11 cellular contexts compared by ENCODE assay signal in the genomic region with DNA sequence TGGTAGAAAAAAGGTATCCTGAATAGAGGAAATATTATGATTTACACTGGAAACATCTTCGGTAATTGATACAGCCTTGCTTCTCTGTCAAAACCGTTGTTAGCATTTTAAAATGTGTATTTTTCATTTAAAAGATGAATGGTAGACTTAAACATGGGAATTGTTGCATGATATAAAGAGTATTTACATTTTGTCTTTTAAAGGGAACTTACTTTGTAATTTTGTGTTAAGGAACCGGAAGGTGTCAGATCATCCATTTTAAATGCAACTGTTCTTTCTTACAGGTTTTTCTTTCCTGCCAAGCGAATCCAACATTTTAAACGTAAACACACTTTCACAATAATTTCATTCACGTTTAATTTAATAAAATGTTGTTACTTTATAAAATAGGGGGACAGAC. TPM values are rescaled to one million over a fixed set of nuclear protein-coding genes. Genes with fewer than 3 reads are reported as not detected.
DNase-seq lines count a peak whose midpoint lies in the region; ATAC-seq and TF ChIP-seq lines count a peak whose summit lies in the region.
"Had no signal": no experiment of that assay in that cellular context is flagged by ENCODE, and none has a peak within 500 bp of the region (broad histone marks: within the 10 kb centered on the region; RNA-seq: fewer than 3 reads in every experiment).

No MANE protein-coding gene starts in this region.

- CTCF ChIA-PET in Caco-2 (lab: Charles Lee) (no interaction called here), OCI-LY7 (lab: Charles Lee; ENCODE audit: unreplicated experiment) (no interaction called here)

- WGBS in GM23248 (ENCODE audit: low coverage in 1 of 2, low lambda C conversion rate in 2 of 2, missing lambda C conversion rate in 2 of 2), 2 experiments: 85 to 86% methylated on average over 6 of the region's 6 CpGs
- 76% methylated on average over 6 of the region's 6 CpGs for WGBS in suprapubic skin

- no peak for ATAC-seq in effector memory CD8-positive, alpha-beta T cell (replicated peaks)
- ATAC-seq: psoas muscle had no signal

- no peaks in the 10 kb centered on the region for H4K20me1 ChIP-seq in GM23248 (ENCODE audit: insufficient read depth)
- peaks cover 2% of the 10 kb centered on the region for H4K20me1 ChIP-seq in OCI-LY7 (ENCODE audit: insufficient read depth, low read length)

- H2AFZ ChIP-seq in GM23248 (no peak overlapping the region), OCI-LY7 (ENCODE audit: low read length) (no peak overlapping the region)

- peak overlapping the region; percentile 63 for H3K4me2 ChIP-seq in GM23248 (ENCODE audit: unreplicated experiment)
- peak overlapping the region; percentile 100 for H3K4me2 ChIP-seq in OCI-LY7 (ENCODE audit: low read length)

- no peak overlapping the region for H3K27ac ChIP-seq in GM23248
- H3K27ac ChIP-seq in OCI-LY7 (ENCODE audit: low read depth, low read length, poor library complexity, severe bottlenecking): peak overlapping the region; percentile 90
- H3K27ac ChIP-seq in suprapubic skin: no peak overlapping the region
- H3K27ac ChIP-seq: dorsolateral prefrontal cortex, psoas muscle had no signal

- POLR2A ChIA-PET in Caco-2 (lab: Charles Lee) (interaction anchor here (1.4 kb wide), 1 partner anchor 114 kb away, joined by 3 read pairs; no protein-coding TSS in a partner anchor), OCI-LY7 (lab: Charles Lee) (interaction anchor here (0.8 to 3.6 kb wide), 15 partner anchors 8 to 173 kb away, joined by 3 to 27 read pairs (median 4); a partner anchor contains a TSS)

- H3K27ac Mint-ChIP-seq in Caco-2 (ENCODE audit: unreplicated experiment) (peak overlapping the region; percentile 93), CD14-positive monocyte (no peak overlapping the region)
- H3K27ac Mint-ChIP-seq in effector memory CD8-positive, alpha-beta T cell: no peak overlapping the region

- peaks cover 9% of the 10 kb centered on the region for H3K4me1 Mint-ChIP-seq in Caco-2 (ENCODE audit: low read depth, unreplicated experiment)
- H3K4me1 Mint-ChIP-seq in effector memory CD8-positive, alpha-beta T cell (ENCODE audit: low read depth in 2 of 2): peaks cover 21 to 29% of the 10 kb centered on the region in 2 donors
- peaks cover 52% of the 10 kb centered on the region for H3K4me1 Mint-ChIP-seq in CD14-positive monocyte

- H3K9me3 Mint-ChIP-seq in Caco-2 (ENCODE audit: unreplicated experiment) (no peaks in the 10 kb centered on the region), CD14-positive monocyte (peaks cover 0 to 40% (median 30%) of the 10 kb centered on the region in 7 donors)
- H3K9me3 Mint-ChIP-seq in effector memory CD8-positive, alpha-beta T cell: no peaks in the 10 kb centered on the region

- DNase-seq in Caco-2 (no peak), GM23248 (no peak), OCI-LY7 (ENCODE audit: low spot score) (peak; percentile 54), fibroblast of villous mesenchyme (ENCODE audit: low read depth) (no peak), foreskin fibroblast (no peak), suprapubic skin (ENCODE audit: low spot score in 2 of 2) (no peak), CD14-positive monocyte (ENCODE audit: low spot score) (no peak)
- DNase-seq in effector memory CD8-positive, alpha-beta T cell: no peak
- DNase-seq: dorsolateral prefrontal cortex, NCI-H187 treated with DMSO at 0.1 percent for 48 hours, psoas muscle had no signal

- H3K4me3 Mint-ChIP-seq in Caco-2 (ENCODE audit: unreplicated experiment): peak overlapping the region; percentile 81
- H3K4me3 Mint-ChIP-seq in effector memory CD8-positive, alpha-beta T cell: no peak overlapping the region
- H3K4me3 Mint-ChIP-seq in CD14-positive monocyte: peak overlapping the region in 1 of 2 donors; percentile 77

- no peak for TF ChIP-seq CTCF in Caco-2 (IDR thresholded peaks at IDR 0.05; ENCODE audit: insufficient read depth in 1 of 2, low read depth in 1 of 2, low read length in 1 of 2, severe bottlenecking in 1 of 2, unreplicated experiment in 1 of 2)
- TF ChIP-seq CTCF in OCI-LY7 (conservative IDR thresholded peaks at IDR 0.05; ENCODE audit: low read length): no peak
- no peak for TF ChIP-seq CTCF in fibroblast of villous mesenchyme (IDR thresholded peaks at IDR 0.05; ENCODE audit: insufficient read depth, low read depth, low read length)
- TF ChIP-seq CTCF in foreskin fibroblast (IDR thresholded peaks at IDR 0.05; ENCODE audit: low read depth, low read length): no peak
- TF ChIP-seq CTCF in suprapubic skin (IDR thresholded peaks at IDR 0.05): no peak
- no peak for TF ChIP-seq CTCF in CD14-positive monocyte (IDR thresholded peaks at IDR 0.05)

- peaks cover 21% of the 10 kb centered on the region for H3K4me1 ChIP-seq in Caco-2
- peaks cover 8% of the 10 kb centered on the region for H3K4me1 ChIP-seq in GM23248 (ENCODE audit: insufficient read depth)
- H3K4me1 ChIP-seq in OCI-LY7 (ENCODE audit: insufficient read depth, low read length, poor library complexity, severe bottlenecking): peaks cover 14% of the 10 kb centered on the region
- H3K4me1 ChIP-seq in suprapubic skin: peaks cover 53% of the 10 kb centered on the region

- H3F3A ChIP-seq in GM23248 (ENCODE audit: insufficient read depth): peaks cover 24% of the 10 kb centered on the region

- H3K79me2 ChIP-seq in GM23248 (ENCODE audit: insufficient read depth): peaks cover 25% of the 10 kb centered on the region
- H3K79me2 ChIP-seq in OCI-LY7 (ENCODE audit: insufficient read depth, low read depth, low read length): peaks cover 68% of the 10 kb centered on the region

- no peak for TF ChIP-seq EP300 in suprapubic skin (IDR thresholded peaks at IDR 0.05)

- H3K36me3 ChIP-seq in Caco-2 (ENCODE audit: control insufficient read depth, insufficient read depth, low read length) (no peaks in the 10 kb centered on the region), GM23248 (ENCODE audit: low read depth) (no peaks in the 10 kb centered on the region), OCI-LY7 (ENCODE audit: insufficient read depth, low read length) (no peaks in the 10 kb centered on the region), suprapubic skin (no peaks in the 10 kb centered on the region)

- intact Hi-C loops in Caco-2 (cut with micrococcal nuclease; ENCODE audit: unreplicated experiment): no loop called here
- intact Hi-C loops in OCI-LY7 (cut with micrococcal nuclease; ENCODE audit: unreplicated experiment): loop anchor here (5.0 to 10.0 kb wide), 2 partner anchors 195 to 457 kb away; a partner anchor contains a TSS
- intact Hi-C loops in CD14-positive monocyte (cut with micrococcal nuclease): loop anchor here in 1 of 2 donors (5.0 to 10.0 kb wide), 2 partner anchors 63 to 290 kb away; a partner anchor contains a TSS

- H3K27me3 Mint-ChIP-seq in Caco-2 (ENCODE audit: insufficient read depth, unreplicated experiment): no peaks in the 10 kb centered on the region
- H3K27me3 Mint-ChIP-seq in effector memory CD8-positive, alpha-beta T cell: peaks cover 71 to 76% of the 10 kb centered on the region in 2 donors
- peaks cover 79 to 92% (median 85%) of the 10 kb centered on the region in 3 donors for H3K27me3 Mint-ChIP-seq in CD14-positive monocyte (ENCODE audit: low read depth in 3 of 3)

- no peaks in the 10 kb centered on the region for H3K27me3 ChIP-seq in Caco-2 (replicated peaks; ENCODE audit: control insufficient read depth, insufficient read depth, low read length)
- H3K27me3 ChIP-seq in GM23248 (replicated peaks; ENCODE audit: insufficient read depth): peaks cover 22% of the 10 kb centered on the region
- peaks cover 100% of the 10 kb centered on the region for H3K27me3 ChIP-seq in suprapubic skin

- H3K9me3 ChIP-seq in Caco-2 (no peaks in the 10 kb centered on the region), GM23248 (ENCODE audit: low read depth) (no peaks in the 10 kb centered on the region), OCI-LY7 (ENCODE audit: low read length) (no peaks in the 10 kb centered on the region), suprapubic skin (no peaks in the 10 kb centered on the region)
- H3K9me3 ChIP-seq: psoas muscle had no signal

- no peak overlapping the region for H3K9ac ChIP-seq in GM23248

- BruUV-seq in Caco-2 (replicated peaks; lab: Mats Ljungman, UMichigan) (no TSS peak), OCI-LY7 (replicated peaks; lab: Mats Ljungman, UMichigan) (no TSS peak)

- no peak for TF ChIP-seq POLR2A in suprapubic skin (IDR thresholded peaks at IDR 0.05)

- H3K36me3 Mint-ChIP-seq in Caco-2 (ENCODE audit: insufficient read depth, unreplicated experiment): peaks cover 63% of the 10 kb centered on the region
- peaks cover 28% of the 10 kb centered on the region for H3K36me3 Mint-ChIP-seq in effector memory CD8-positive, alpha-beta T cell (ENCODE audit: insufficient read depth)
- peaks cover 4 to 23% of the 10 kb centered on the region in 2 donors for H3K36me3 Mint-ChIP-seq in CD14-positive monocyte

- peak overlapping the region; percentile 84 for H3K4me3 ChIP-seq in Caco-2 (ENCODE audit: low read depth, low read length)
- no peak overlapping the region; the same call in 1 of the 2 replicates for H3K4me3 ChIP-seq in GM23248
- H3K4me3 ChIP-seq in OCI-LY7 (ENCODE audit: low read depth, low read length, poor library complexity, severe bottlenecking): peak overlapping the region; percentile 85
- H3K4me3 ChIP-seq in fibroblast of villous mesenchyme (ENCODE audit: low read depth, low read length): peak overlapping the region; percentile 81
- H3K4me3 ChIP-seq in foreskin fibroblast (ENCODE audit: low read depth in 1 of 2, low read length in 2 of 2): no peak overlapping the region
- no peak overlapping the region for H3K4me3 ChIP-seq in suprapubic skin
- H3K4me3 ChIP-seq: dorsolateral prefrontal cortex had no signal

- H3K9me2 ChIP-seq in GM23248 (ENCODE audit: insufficient read depth) (no peaks in the 10 kb centered on the region), OCI-LY7 (ENCODE audit: insufficient read depth, low read length) (no peaks in the 10 kb centered on the region)

- in situ Hi-C loops in GM23248 (cut with MboI): no loop called here

RNA-seq across cellular contexts. Expression of a gene that starts 1.8 kb away (rescaled TPM):
- total RNA-seq in Caco-2 (2022) (124 and 127 TPM in 2 replicates), OCI-LY7 (2022) (94.3 and 108 TPM in 2 replicates), fibroblast of villous mesenchyme (9.1 and 12.2 TPM in 2 replicates), suprapubic skin (1 to 10 TPM in 1 of 4 donors, under 1 TPM in 1, not detected in 2; 0.47 to 1.9 TPM)
- total RNA-seq in GM23248 (2014; rRNA removed; shearing (Covaris generic)): 13.7 and 18.2 TPM in 2 replicates
- polyA plus RNA-seq in GM23248 (2016; fragmentation: Nextera tagmentation; extraction: Ambion mirVana) (7.0 and 7.6 TPM in 2 replicates), CD14-positive monocyte (1 to 10 TPM; 3.2 to 5.3 TPM)
- total RNA-seq in OCI-LY7 (2014; rRNA removed; shearing (Covaris generic)): 41.1 and 48.7 TPM in 2 replicates

RNA-seq across cellular contexts. Expression of a gene that starts 59.7 kb away (rescaled TPM):
- total RNA-seq in Caco-2 (2022) (123 and 132 TPM in 2 replicates), OCI-LY7 (2022) (129 TPM in 2 replicates), fibroblast of villous mesenchyme (21.3 and 45.8 TPM in 2 replicates), suprapubic skin (100 to 1,000 TPM in 1 of 4 donors, 10 to 100 TPM in 3; 36.3 to 119 (median 45.2) TPM)
- total RNA-seq in GM23248 (2014; rRNA removed; shearing (Covaris generic)): 14.7 and 26.2 TPM in 2 replicates
- polyA plus RNA-seq in GM23248 (2016; fragmentation: Nextera tagmentation; extraction: Ambion mirVana) (77.5 and 87.9 TPM in 2 replicates), CD14-positive monocyte (10 to 100 TPM; 31.2 to 46.6 TPM)
- total RNA-seq in OCI-LY7 (2014; rRNA removed; shearing (Covaris generic)): 41.4 and 44.9 TPM in 2 replicates

Comparison
In these comparisons a context has a peak if more than half of its experiments do, and no peak if none do; other contexts are left out.
1. H3K4me3 ChIP-seq: peak in Caco-2 (single experiment), OCI-LY7 (single experiment) and fibroblast of villous mesenchyme (single experiment); none in GM23248 (single experiment), foreskin fibroblast (0 of 2) and suprapubic skin (single experiment).